In the genomic region with DNA sequence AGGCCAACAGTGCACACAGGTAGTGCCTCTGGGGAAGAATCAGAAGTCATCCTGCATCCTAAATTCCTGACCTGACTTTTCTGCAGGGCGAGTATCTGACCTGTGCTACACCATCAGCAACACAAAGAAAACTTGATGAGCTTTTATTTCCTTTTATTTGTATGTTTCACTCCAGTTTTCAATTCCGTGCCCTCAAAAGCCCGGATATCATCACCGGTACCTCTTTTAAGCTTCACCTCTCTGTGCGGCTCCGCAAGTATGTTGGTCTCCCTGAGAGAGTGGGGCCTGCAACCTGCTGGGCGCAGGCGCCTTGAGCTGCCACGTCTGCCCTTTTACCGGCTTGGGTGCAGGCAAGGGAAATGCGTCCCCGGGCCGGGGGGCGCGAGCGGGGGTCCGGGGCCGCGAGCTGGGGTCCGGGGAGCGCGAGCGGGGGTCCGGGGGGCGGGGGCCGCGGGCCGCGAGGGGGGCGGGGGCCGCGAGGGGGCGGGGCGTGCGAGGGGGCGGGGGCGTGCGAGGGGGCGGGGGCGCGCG, we compare ENCODE assay signal across 9 cellular contexts. TPM values are rescaled to one million over a fixed set of nuclear protein-coding genes. Genes with fewer than 3 reads are reported as not detected.
DNase-seq lines count a peak whose midpoint lies in the region; ATAC-seq, FAIRE-seq and TF ChIP-seq lines count a peak whose summit lies in the region.
"Had no signal": no experiment of that assay in that cellular context is flagged by ENCODE, and none has a peak within 500 bp of the region (broad histone marks: within the 10 kb centered on the region; RNA-seq: fewer than 3 reads in every experiment).

No MANE protein-coding gene starts in this region.

- H3K27ac ChIP-seq in neural cell (ENCODE audit: low read length): no peak overlapping the region

- no peak for TF ChIP-seq RAD21 in neural cell (conservative IDR thresholded peaks at IDR 0.05)

- H3K36me3 ChIP-seq in neural cell (ENCODE audit: insufficient read depth, low read length): no peaks in the 10 kb centered on the region

- H3F3A ChIP-seq in neural cell (ENCODE audit: insufficient read depth, low read length, poor library complexity, severe bottlenecking): no peaks in the 10 kb centered on the region

- no peak for ATAC-seq in GM21786 (IDR thresholded peaks at IDR 0.05; ENCODE audit: unreplicated experiment)

- no peaks in the 10 kb centered on the region for H3K9me2 ChIP-seq in neural cell (ENCODE audit: insufficient read depth, low read length)

- no peak overlapping the region for H2AFZ ChIP-seq in neural cell (ENCODE audit: low read depth, low read length)

- FAIRE-seq in HTR-8/SVneo (lab: Jason Lieb, UNC): no peak
- FAIRE-seq: GM18507 had no signal

- no peak overlapping the region for H3K4me2 ChIP-seq in neural cell (ENCODE audit: low read length)

- peak; percentile 35 for DNase-seq in AG10803 (ENCODE audit: low read depth)
- DNase-seq in HTR-8/SVneo (ENCODE audit: insufficient read length, low spot score): peak; percentile 58
- peak; percentile 18 for DNase-seq in activated CD8-positive, alpha-beta memory T cell treated with anti-CD3 and anti-CD28 coated beads, Interleukin-2, amount 50 U/mL, for 4 hours
- peak; percentile 9 for DNase-seq in fibroblast of gingiva (ENCODE audit: low read depth)
- no peak for DNase-seq in DMS79 treated with DMSO at 0.1 percent for 48 hours (lab: John Stamatoyannopoulos, UW)
- no peak for DNase-seq in COR-L47 (lab: John Stamatoyannopoulos, UW)

- peaks cover 3% of the 10 kb centered on the region for H3K27me3 ChIP-seq in neural cell (ENCODE audit: insufficient read depth, low read depth, low read length)

- H3K9ac ChIP-seq in neural cell (ENCODE audit: low read length): peak overlapping the region; percentile 50

- H3K4me3 ChIP-seq in AG10803 (ENCODE audit: low read length) (peak overlapping the region; percentile 47), neural cell (ENCODE audit: low read length) (peak overlapping the region; percentile 63)

- H3K9me3 ChIP-seq in neural cell (ENCODE audit: low read length): no peaks in the 10 kb centered on the region

- H4K20me1 ChIP-seq in neural cell (ENCODE audit: insufficient read depth): no peaks in the 10 kb centered on the region

- TF ChIP-seq CTCF in AG10803 (conservative IDR thresholded peaks at IDR 0.05; ENCODE audit: low read length) (no peak), neural cell (IDR thresholded peaks at IDR 0.05; ENCODE audit: poor library complexity, severe bottlenecking) (no peak)

- no peak for TF ChIP-seq EP300 in neural cell (conservative IDR thresholded peaks at IDR 0.05; ENCODE audit: poor library complexity, severe bottlenecking)

- H3K79me2 ChIP-seq in neural cell (replicated peaks; ENCODE audit: insufficient read depth, low read length): no peaks in the 10 kb centered on the region

TF ChIP-seq in neural cell, 6 proteins besides CTCF, POLR2A, EP300 and RAD21:
- TF ChIP-seq MXI1 (conservative IDR thresholded peaks at IDR 0.05; ENCODE audit: poor library complexity, severe bottlenecking) (no peak), POLR2AphosphoS5 (IDR thresholded peaks at IDR 0.05) (no peak), SMC3 (conservative IDR thresholded peaks at IDR 0.05; ENCODE audit: poor library complexity) (no peak), TAF1 (IDR thresholded peaks at IDR 0.05; ENCODE audit: low read depth) (no peak), EZH2 (IDR thresholded peaks at IDR 0.05; ENCODE audit: borderline replicate concordance, insufficient read depth, low read length, poor library complexity, severe bottlenecking) (no peak)
- TF ChIP-seq, protein P1, sequence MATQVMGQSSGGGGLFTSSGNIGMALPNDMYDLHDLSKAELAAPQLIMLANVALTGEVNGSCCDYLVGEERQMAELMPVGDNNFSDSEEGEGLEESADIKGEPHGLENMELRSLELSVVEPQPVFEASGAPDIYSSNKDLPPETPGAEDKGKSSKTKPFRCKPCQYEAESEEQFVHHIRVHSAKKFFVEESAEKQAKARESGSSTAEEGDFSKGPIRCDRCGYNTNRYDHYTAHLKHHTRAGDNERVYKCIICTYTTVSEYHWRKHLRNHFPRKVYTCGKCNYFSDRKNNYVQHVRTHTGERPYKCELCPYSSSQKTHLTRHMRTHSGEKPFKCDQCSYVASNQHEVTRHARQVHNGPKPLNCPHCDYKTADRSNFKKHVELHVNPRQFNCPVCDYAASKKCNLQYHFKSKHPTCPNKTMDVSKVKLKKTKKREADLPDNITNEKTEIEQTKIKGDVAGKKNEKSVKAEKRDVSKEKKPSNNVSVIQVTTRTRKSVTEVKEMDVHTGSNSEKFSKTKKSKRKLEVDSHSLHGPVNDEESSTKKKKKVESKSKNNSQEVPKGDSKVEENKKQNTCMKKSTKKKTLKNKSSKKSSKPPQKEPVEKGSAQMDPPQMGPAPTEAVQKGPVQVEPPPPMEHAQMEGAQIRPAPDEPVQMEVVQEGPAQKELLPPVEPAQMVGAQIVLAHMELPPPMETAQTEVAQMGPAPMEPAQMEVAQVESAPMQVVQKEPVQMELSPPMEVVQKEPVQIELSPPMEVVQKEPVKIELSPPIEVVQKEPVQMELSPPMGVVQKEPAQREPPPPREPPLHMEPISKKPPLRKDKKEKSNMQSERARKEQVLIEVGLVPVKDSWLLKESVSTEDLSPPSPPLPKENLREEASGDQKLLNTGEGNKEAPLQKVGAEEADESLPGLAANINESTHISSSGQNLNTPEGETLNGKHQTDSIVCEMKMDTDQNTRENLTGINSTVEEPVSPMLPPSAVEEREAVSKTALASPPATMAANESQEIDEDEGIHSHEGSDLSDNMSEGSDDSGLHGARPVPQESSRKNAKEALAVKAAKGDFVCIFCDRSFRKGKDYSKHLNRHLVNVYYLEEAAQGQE (IDR thresholded peaks at IDR 0.05; ENCODE audit: borderline replicate concordance): no peak

RNA-seq across cellular contexts. Expression of a gene that starts 4.3 kb away (rescaled TPM):
- polyA plus RNA-seq in neural cell: not detected in 2 replicates
- polyA minus RNA-seq in neural cell: not detected in 2 replicates

RNA-seq across cellular contexts. Expression of a gene that starts 19.7 kb away (rescaled TPM):
- polyA plus RNA-seq in neural cell: 10.4 and 16.9 TPM in 2 replicates
- 111 and 141 TPM in 2 replicates for polyA minus RNA-seq in neural cell

RNA-seq across cellular contexts. Expression of a gene that starts 26.6 kb away (rescaled TPM):
- not detected in 2 replicates for polyA plus RNA-seq in neural cell
- polyA minus RNA-seq in neural cell: not detected in 2 replicates

RNA-seq across cellular contexts. Expression of a gene that starts 51.8 kb away (rescaled TPM):
- polyA plus RNA-seq in neural cell: not detected in 2 replicates
- polyA minus RNA-seq in neural cell: not detected in 2 replicates

RNA-seq across cellular contexts. Expression of a gene that starts 59.2 kb away (rescaled TPM):
- polyA plus RNA-seq in neural cell: 1.6 and 2.0 TPM in 2 replicates
- polyA minus RNA-seq in neural cell: 1.2 TPM in 1 of 2 replicates, not detected in the other

Comparison
In these comparisons a context has a peak if more than half of its experiments do, and no peak if none do; other contexts are left out.
1. DNase-seq: peak in AG10803 (single experiment), HTR-8/SVneo (single experiment), activated CD8-positive, alpha-beta memory T cell treated with anti-CD3 and anti-CD28 coated beads, Interleukin-2, amount 50 U/mL, for 4 hours (single experiment) and fibroblast of gingiva (single experiment); none in DMS79 treated with DMSO at 0.1 percent for 48 hours (single experiment) and COR-L47 (single experiment).